ENCODE assay signal across 10 cellular contexts in genomic region chr13:103277099-103277498, GRCh38.
DNase-seq lines count a peak whose midpoint lies in the region; ATAC-seq lines count a peak whose summit lies in the region.
"Had no signal": no experiment of that assay in that cellular context is flagged by ENCODE, and none has a peak within 500 bp of the region (broad histone marks: within the 10 kb centered on the region; RNA-seq: fewer than 3 reads in every experiment).

No MANE protein-coding gene starts in this region.

- DNase-seq in activated gamma-delta T cell treated with Interleukin-2 at 50 U/mL for 16 hours (no peak), amygdala (lab: John Stamatoyannopoulos, UW) (no peak), DMS153 (lab: John Stamatoyannopoulos, UW) (no peak)
- no peak for DNase-seq in activated CD8-positive, alpha-beta memory T cell treated with anti-CD3 and anti-CD28 coated beads, Interleukin-2, amount 50 U/mL, for 48 hours
- DNase-seq: NCI-H1694, transverse colon had no signal

- ATAC-seq in GM18499 (IDR thresholded peaks at IDR 0.05; ENCODE audit: insufficient read depth, unreplicated experiment) (peak; percentile 97), GM19467 (IDR thresholded peaks at IDR 0.05; ENCODE audit: unreplicated experiment) (peak; percentile 89), HG02884 (IDR thresholded peaks at IDR 0.05; ENCODE audit: unreplicated experiment) (peak; percentile 84), HG03521 (IDR thresholded peaks at IDR 0.05; ENCODE audit: unreplicated experiment) (peak; percentile 80)
